ENCODE assay signal across 8 cellular contexts in genomic region chr3:14598143-14598569, GRCh38. TPM values are rescaled to one million over a fixed set of nuclear protein-coding genes. Genes with fewer than 3 reads are reported as not detected.
DNase-seq lines count a peak whose midpoint lies in the region; ATAC-seq lines count a peak whose summit lies in the region.

No MANE protein-coding gene starts in this region.

- no peaks in the 10 kb centered on the region for H3K4me1 Mint-ChIP-seq in activated T-helper 2 cell treated with anti-CD3 and anti-CD28 coated beads, Interferon-gamma antibody, Interleukin-2, Interleukin-4, amounts not matched to agents 10 μg/mL and 5 μg/mL and 100 μg/mL, durations not matched to agents 14 hours and 24 hours and 36 hours (ENCODE audit: low read depth)
- peaks cover 10% of the 10 kb centered on the region for H3K4me1 Mint-ChIP-seq in stimulated activated naive CD8-positive, alpha-beta T cell treated with anti-CD3 and anti-CD28 coated beads, Interleukin-15, amount 100 ng/mL, for 72 hours

- intact Hi-C loops in activated T-helper 2 cell treated with anti-CD3 and anti-CD28 coated beads, Interferon-gamma antibody, Interleukin-2, Interleukin-4, amounts not matched to agents 10 μg/mL and 5 μg/mL and 100 μg/mL, durations not matched to agents 14 hours and 24 hours and 36 hours (cut with micrococcal nuclease), result no loop called here
- intact Hi-C loops in Right ventricle myocardium inferior (cut with DNase I), result no loop called here

- H3K9me3 Mint-ChIP-seq in activated T-helper 2 cell treated with anti-CD3 and anti-CD28 coated beads, Interferon-gamma antibody, Interleukin-2, Interleukin-4, amounts not matched to agents 10 μg/mL and 5 μg/mL and 100 μg/mL, durations not matched to agents 14 hours and 24 hours and 36 hours, result no peaks in the 10 kb centered on the region
- H3K9me3 Mint-ChIP-seq in stimulated activated naive CD8-positive, alpha-beta T cell treated with anti-CD3 and anti-CD28 coated beads, Interleukin-15, amount 100 ng/mL, for 72 hours, result peaks cover 9 to 12% of the 10 kb centered on the region in 2 donors

- DNase-seq in EL (peak; percentile 24), NCI-H524 (lab: John Stamatoyannopoulos, UW) (peak; percentile 35 to 57), iPS-NIHi11 (ENCODE audit: low spot score) (peak; percentile 81), Right ventricle myocardium inferior (ENCODE audit: missing footprints) (no peak), NCI-H2081 treated with DMSO at 0.1 percent for 48 hours (lab: John Stamatoyannopoulos, UW) (no peak)
- DNase-seq in activated T-helper 2 cell treated with anti-CD3 and anti-CD28 coated beads, Interferon-gamma antibody, Interleukin-2, Interleukin-4, amounts not matched to agents 10 μg/mL and 5 μg/mL and 100 μg/mL, durations not matched to agents 14 hours and 24 hours and 36 hours (ENCODE audit: low spot score), result peak; percentile 38
- peak; percentile 63 to 65 for DNase-seq in stimulated activated naive CD8-positive, alpha-beta T cell treated with anti-CD3 and anti-CD28 coated beads, Interleukin-15, amount 100 ng/mL, for 72 hours

- H3K36me3 Mint-ChIP-seq in activated T-helper 2 cell treated with anti-CD3 and anti-CD28 coated beads, Interferon-gamma antibody, Interleukin-2, Interleukin-4, amounts not matched to agents 10 μg/mL and 5 μg/mL and 100 μg/mL, durations not matched to agents 14 hours and 24 hours and 36 hours (ENCODE audit: low read depth), result no peaks in the 10 kb centered on the region

- peak; percentile 88 for ATAC-seq in stimulated activated naive CD8-positive, alpha-beta T cell treated with anti-CD3 and anti-CD28 coated beads, Interleukin-15, amount 100 ng/mL, for 72 hours
- ATAC-seq in Right ventricle myocardium inferior, result no peak
- no peak for ATAC-seq in GM18511 (IDR thresholded peaks at IDR 0.05; ENCODE audit: unreplicated experiment)

- H3K4me3 Mint-ChIP-seq in activated T-helper 2 cell treated with anti-CD3 and anti-CD28 coated beads, Interferon-gamma antibody, Interleukin-2, Interleukin-4, amounts not matched to agents 10 μg/mL and 5 μg/mL and 100 μg/mL, durations not matched to agents 14 hours and 24 hours and 36 hours (ENCODE audit: low read depth), result no peak overlapping the region
- no peak overlapping the region for H3K4me3 Mint-ChIP-seq in stimulated activated naive CD8-positive, alpha-beta T cell treated with anti-CD3 and anti-CD28 coated beads, Interleukin-15, amount 100 ng/mL, for 72 hours

- H3K27me3 Mint-ChIP-seq in activated T-helper 2 cell treated with anti-CD3 and anti-CD28 coated beads, Interferon-gamma antibody, Interleukin-2, Interleukin-4, amounts not matched to agents 10 μg/mL and 5 μg/mL and 100 μg/mL, durations not matched to agents 14 hours and 24 hours and 36 hours (ENCODE audit: low read depth), result peaks cover 29% of the 10 kb centered on the region
- H3K27me3 Mint-ChIP-seq in stimulated activated naive CD8-positive, alpha-beta T cell treated with anti-CD3 and anti-CD28 coated beads, Interleukin-15, amount 100 ng/mL, for 72 hours, result peaks cover 78% of the 10 kb centered on the region

- no peak overlapping the region for H3K27ac Mint-ChIP-seq in activated T-helper 2 cell treated with anti-CD3 and anti-CD28 coated beads, Interferon-gamma antibody, Interleukin-2, Interleukin-4, amounts not matched to agents 10 μg/mL and 5 μg/mL and 100 μg/mL, durations not matched to agents 14 hours and 24 hours and 36 hours
- H3K27ac Mint-ChIP-seq in stimulated activated naive CD8-positive, alpha-beta T cell treated with anti-CD3 and anti-CD28 coated beads, Interleukin-15, amount 100 ng/mL, for 72 hours, result no peak overlapping the region

RNA-seq across cellular contexts. Expression of gene CCDC174, which starts 53.4 kb away (rescaled TPM):
- 15.0 and 18.8 TPM in 2 replicates for total RNA-seq in activated T-helper 2 cell treated with anti-CD3 and anti-CD28 coated beads, Interferon-gamma antibody, Interleukin-2, Interleukin-4, amounts not matched to agents 10 μg/mL and 5 μg/mL and 100 μg/mL, durations not matched to agents 14 hours and 24 hours and 36 hours
- total RNA-seq in Right ventricle myocardium inferior, result 9.7 TPM

RNA-seq across cellular contexts. Expression of gene GRIP2, which starts 58.0 kb away (rescaled TPM):
- not detected in 2 replicates for total RNA-seq in activated T-helper 2 cell treated with anti-CD3 and anti-CD28 coated beads, Interferon-gamma antibody, Interleukin-2, Interleukin-4, amounts not matched to agents 10 μg/mL and 5 μg/mL and 100 μg/mL, durations not matched to agents 14 hours and 24 hours and 36 hours
- 39.3 TPM for total RNA-seq in Right ventricle myocardium inferior

Comparison
In these comparisons a context has a peak if more than half of its experiments do, and no peak if none do; other contexts are left out.
1. DNase-seq: peak in EL (single experiment), NCI-H524 (2 of 2), activated T-helper 2 cell treated with anti-CD3 and anti-CD28 coated beads, Interferon-gamma antibody, Interleukin-2, Interleukin-4, amounts not matched to agents 10 μg/mL and 5 μg/mL and 100 μg/mL, durations not matched to agents 14 hours and 24 hours and 36 hours (single experiment), iPS-NIHi11 (single experiment) and stimulated activated naive CD8-positive, alpha-beta T cell treated with anti-CD3 and anti-CD28 coated beads, Interleukin-15, amount 100 ng/mL, for 72 hours (2 of 2); none in Right ventricle myocardium inferior (single experiment) and NCI-H2081 treated with DMSO at 0.1 percent for 48 hours (single experiment).
2. RNA of gene GRIP2, which starts 58.0 kb away (total RNA-seq): 39.3 TPM in Right ventricle myocardium inferior (single experiment); not detected in activated T-helper 2 cell treated with anti-CD3 and anti-CD28 coated beads, Interferon-gamma antibody, Interleukin-2, Interleukin-4, amounts not matched to agents 10 μg/mL and 5 μg/mL and 100 μg/mL, durations not matched to agents 14 hours and 24 hours and 36 hours; every median in the first group is over 10 times any median in the second.